ENCODE assay signal across 13 cellular contexts in the genomic region with DNA sequence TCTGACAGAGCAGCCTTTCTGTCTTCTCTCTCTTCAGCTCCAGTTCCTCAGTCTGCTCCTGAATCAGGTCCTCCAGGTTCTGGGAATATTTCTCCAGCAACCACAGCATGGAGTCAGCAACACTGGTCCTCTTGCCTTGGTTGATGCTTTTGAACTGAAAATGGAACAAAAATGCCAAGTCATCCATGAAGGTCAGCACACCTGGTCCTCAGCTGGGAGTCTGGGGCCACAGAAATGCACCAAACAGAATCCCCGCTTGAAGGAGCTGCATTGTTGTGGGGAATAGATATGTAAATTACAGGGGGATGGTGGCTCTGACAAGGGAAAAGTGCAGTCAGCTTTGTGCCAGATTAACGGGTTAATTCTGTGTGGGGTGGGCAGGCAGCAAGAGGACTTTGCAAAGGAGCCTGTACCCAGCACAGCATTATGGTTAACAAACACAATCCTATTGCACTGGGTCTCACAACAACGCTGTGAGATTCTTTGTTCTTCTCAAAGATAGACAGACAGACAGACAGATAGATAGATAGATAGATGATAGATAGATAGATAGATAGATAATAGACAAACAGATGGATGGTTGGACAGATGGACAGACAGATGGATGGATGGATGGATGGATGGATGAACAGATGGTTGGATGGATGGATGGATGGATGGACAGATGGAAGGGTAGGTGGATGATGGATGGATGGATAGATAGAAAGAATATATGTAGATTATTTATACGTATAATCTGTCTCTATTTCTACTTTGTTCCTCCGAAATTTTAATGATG. TPM values are rescaled to one million over a fixed set of nuclear protein-coding genes. Genes with fewer than 3 reads are reported as not detected.
"Had no signal": no experiment of that assay in that cellular context is flagged by ENCODE, and none has a peak within 500 bp of the region (broad histone marks: within the 10 kb centered on the region; RNA-seq: fewer than 3 reads in every experiment).

No MANE protein-coding gene starts in this region.

- H3K27ac Mint-ChIP-seq: activated CD4-positive, alpha-beta memory T cell treated with anti-CD3 and anti-CD28 coated beads for 36 hours; activated naive CD8-positive, alpha-beta T cell treated with anti-CD3 and anti-CD28 coated beads, Interleukin-2, amount 50 U/mL, for 24 hours had no signal

- FAIRE-seq: astrocyte had no signal

- H3K9me3 ChIP-seq: ovary, suprapubic skin had no signal

- H3K4me3 ChIP-seq: ovary, suprapubic skin, upper lobe of left lung had no signal

- H3K4me3 Mint-ChIP-seq: activated CD4-positive, alpha-beta memory T cell treated with anti-CD3 and anti-CD28 coated beads for 36 hours; activated naive CD8-positive, alpha-beta T cell treated with anti-CD3 and anti-CD28 coated beads, Interleukin-2, amount 50 U/mL, for 24 hours; neural crest cell had no signal

- H3K27ac ChIP-seq: foreskin keratinocyte, ovary, suprapubic skin, upper lobe of left lung had no signal

- H3K36me3 Mint-ChIP-seq: activated CD4-positive, alpha-beta memory T cell treated with anti-CD3 and anti-CD28 coated beads for 36 hours had no signal

- H3K36me3 ChIP-seq: ovary, suprapubic skin, upper lobe of left lung had no signal

- H3K27me3 ChIP-seq: ovary, suprapubic skin, upper lobe of left lung had no signal

- ATAC-seq: activated naive CD8-positive, alpha-beta T cell treated with anti-CD3 and anti-CD28 coated beads, Interleukin-2, amount 50 U/mL, for 24 hours; foreskin keratinocyte; stimulated activated naive CD8-positive, alpha-beta T cell treated with anti-CD3 and anti-CD28 coated beads, Interleukin-15, Interleukin-2, amounts not matched to agents 100 U/mL and 50 U/mL, for 24 hours had no signal

- DNase-seq: activated CD4-positive, alpha-beta memory T cell treated with anti-CD3 and anti-CD28 coated beads for 36 hours; activated naive CD8-positive, alpha-beta T cell treated with anti-CD3 and anti-CD28 coated beads, Interleukin-2, amount 50 U/mL, for 24 hours; activated T-cell treated with anti-CD3 and anti-CD28 coated beads, Interleukin-2, amount 50 U/mL, for 48 hours; foreskin keratinocyte; head of caudate nucleus; ovary; stimulated activated CD4-positive, alpha-beta T cell treated with anti-CD3 and anti-CD28 coated beads, Interleukin-4, amount 100 ng/mL, for 1 hour; stimulated activated CD8-positive, alpha-beta memory T cell treated with anti-CD3 and anti-CD28 coated beads, Interleukin-4, amount 100 ng/mL, for 48 hours; stimulated activated naive CD8-positive, alpha-beta T cell treated with anti-CD3 and anti-CD28 coated beads, Interleukin-15, Interleukin-2, amounts not matched to agents 100 U/mL and 50 U/mL, for 24 hours; upper lobe of left lung had no signal

- H3K4me1 ChIP-seq: foreskin keratinocyte, upper lobe of left lung had no signal

RNA-seq across cellular contexts. Expression of a gene that starts 33.8 kb away (rescaled TPM):
- total RNA-seq: foreskin keratinocyte had no signal
